In genomic region chr14:58808828-58809227, GRCh38 we compare ENCODE assay signal across 12 cellular contexts.
A peak's percentile ranks its signal among the peaks of the same experiment; 100 is the strongest.
DNase-seq lines count a peak whose midpoint lies in the region; ATAC-seq, FAIRE-seq and TF ChIP-seq lines count a peak whose summit lies in the region.
"Had no signal": no experiment of that assay in that cellular context is flagged by ENCODE, and none has a peak within 500 bp of the region (broad histone marks: within the 10 kb centered on the region; RNA-seq: fewer than 3 reads in every experiment).

No MANE protein-coding gene starts in this region.

- no peak for ATAC-seq in HG03196 (IDR thresholded peaks at IDR 0.05; ENCODE audit: unreplicated experiment)
- no peak for ATAC-seq in HG02678 (IDR thresholded peaks at IDR 0.05; ENCODE audit: unreplicated experiment)
- ATAC-seq: heart left ventricle; naive thymus-derived CD4-positive, alpha-beta T cell had no signal

- no peak overlapping the region for H3K4me3 ChIP-seq in brain microvascular endothelial cell (ENCODE audit: low read depth, low read length)
- H3K4me3 ChIP-seq: ascending aorta, heart left ventricle had no signal

- H3K27ac ChIP-seq in brain microvascular endothelial cell: no peak overlapping the region
- H3K27ac ChIP-seq: ascending aorta had no signal

- no peaks in the 10 kb centered on the region for H3K27me3 ChIP-seq in brain microvascular endothelial cell (replicated peaks)
- H3K27me3 ChIP-seq: ascending aorta, heart left ventricle had no signal

- peak; percentile 87 for FAIRE-seq in HTR-8/SVneo (lab: Jason Lieb, UNC)

- in situ Hi-C loops in brain microvascular endothelial cell (cut with HindIII; ENCODE audit: low pct_ligation_motif_present, low sequenced_read_pairs): no loop called here

- DNase-seq in AG08396 (ENCODE audit: low spot score) (peak; percentile 27), HTR-8/SVneo (ENCODE audit: insufficient read length, low spot score) (no peak), brain microvascular endothelial cell (peak; percentile 39), medulla oblongata (ENCODE audit: extremely low spot score) (peak; percentile 59), CD1c-positive myeloid dendritic cell (ENCODE audit: extremely low spot score) (no peak)
- DNase-seq in activated CD4-positive, CD25-positive, alpha-beta regulatory T cell treated with anti-CD3 and anti-CD28 coated beads, Interleukin-2, amount 50 U/mL, for 72 hours: no peak
- DNase-seq: CD4-positive, alpha-beta T cell; heart left ventricle; naive thymus-derived CD4-positive, alpha-beta T cell had no signal

- no peaks in the 10 kb centered on the region for H3K36me3 ChIP-seq in brain microvascular endothelial cell (replicated peaks)
- H3K36me3 ChIP-seq: ascending aorta, heart left ventricle had no signal

- TF ChIP-seq CTCF in brain microvascular endothelial cell (IDR thresholded peaks at IDR 0.05; ENCODE audit: low read depth, low read length, missing control alignments): no peak

Comparison
In these comparisons a context has a peak if more than half of its experiments do, and no peak if none do; other contexts are left out.
1. DNase-seq: peak in AG08396 (single experiment), brain microvascular endothelial cell (single experiment) and medulla oblongata (single experiment); none in HTR-8/SVneo (single experiment), activated CD4-positive, CD25-positive, alpha-beta regulatory T cell treated with anti-CD3 and anti-CD28 coated beads, Interleukin-2, amount 50 U/mL, for 72 hours (single experiment) and CD1c-positive myeloid dendritic cell (single experiment).